Comparison of ENCODE assay signal across 21 cellular contexts in the genomic region with DNA sequence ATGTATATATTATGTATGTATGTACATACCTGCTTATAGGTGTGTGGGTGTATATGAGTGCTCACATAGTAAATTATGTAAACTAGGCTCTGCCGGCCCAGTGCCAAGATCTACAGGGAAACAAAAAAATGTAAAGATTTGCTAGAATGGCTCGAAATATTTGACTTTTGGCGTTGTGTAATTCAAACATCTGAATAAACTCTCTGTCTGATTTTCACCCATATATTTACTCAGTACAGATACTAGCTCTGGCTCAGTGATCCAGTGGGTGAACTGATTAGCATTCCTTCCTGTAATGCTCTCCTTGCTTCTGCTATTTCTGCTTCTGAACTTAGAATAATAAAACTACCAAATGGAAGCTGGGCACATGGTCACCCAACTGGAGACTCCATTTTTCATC.
A peak's percentile ranks its signal among the peaks of the same experiment; 100 is the strongest.
DNase-seq lines count a peak whose midpoint lies in the region; ATAC-seq, FAIRE-seq and TF ChIP-seq lines count a peak whose summit lies in the region.
"Had no signal": no experiment of that assay in that cellular context is flagged by ENCODE, and none has a peak within 500 bp of the region (broad histone marks: within the 10 kb centered on the region; RNA-seq: fewer than 3 reads in every experiment).

No MANE protein-coding gene starts in this region.

- H2BK15ac ChIP-seq in IMR-90 (ENCODE audit: low read depth, low read length) (no peak overlapping the region), mesendoderm (replicated peaks; ENCODE audit: low read depth) (no peak overlapping the region)

- CTCF ChIA-PET in IMR-90 (lab: Yijun Ruan, JAX), result interaction anchor here (0.6 kb wide), 1 partner anchor 172 kb away, joined by 3 read pairs; no protein-coding TSS in a partner anchor

- H2BK5ac ChIP-seq in IMR-90 (ENCODE audit: low read depth, low read length, poor library complexity, severe bottlenecking) (no peak overlapping the region), mesendoderm (ENCODE audit: low read length) (peak overlapping the region; percentile 75)

- dilution Hi-C loops in IMR-90 (cut with HindIII; ENCODE audit: low sequenced_read_pairs, unreplicated experiment), result no loop called here

- TF ChIP-seq CTCF in IMR-90 (conservative IDR thresholded peaks at IDR 0.05; ENCODE audit: low read depth, low read length) (no peak), colonic mucosa (IDR thresholded peaks at IDR 0.05) (no peak), pancreas (IDR thresholded peaks at IDR 0.05) (no peak)

- H3K27me3 ChIP-seq in IMR-90 (ENCODE audit: control insufficient read depth, insufficient read depth, low read length), result no peaks in the 10 kb centered on the region
- H3K27me3 ChIP-seq in colonic mucosa, result no peaks in the 10 kb centered on the region
- H3K27me3 ChIP-seq in mesendoderm (ENCODE audit: insufficient read depth, low read length, poor library complexity), result no peaks in the 10 kb centered on the region
- no peaks in the 10 kb centered on the region for H3K27me3 ChIP-seq in MG63
- H3K27me3 ChIP-seq in pancreas, result no peaks in the 10 kb centered on the region
- H3K27me3 ChIP-seq: BE2C had no signal

- H3K4me2 ChIP-seq in IMR-90 (ENCODE audit: low read depth, low read length) (no peak overlapping the region), mesendoderm (ENCODE audit: low read length) (no peak overlapping the region)
- H3K4me2 ChIP-seq: A549 had no signal

- no peak for FAIRE-seq in pancreas (lab: Jason Lieb, UNC)
- FAIRE-seq: A549, D721Med, G401.6, GM12891, H1 had no signal

- 80% methylated on average over 1 of the region's 3 CpGs; no CpG with 5 or more reads in 1 of the 2 experiments for WGBS in IMR-90 (ENCODE audit: extremely low coverage in 2 of 2, insufficient read length in 1 of 2), 2 experiments
- no CpG with 5 or more reads among the region's 3 CpGs for WGBS in mesendoderm (ENCODE audit: extremely low coverage, insufficient coverage, low lambda C conversion rate)
- WGBS in pancreas, 2 donors, result 33 to 37% methylated on average over 3 of the region's 3 CpGs

- BruUV-seq in IMR-90 (replicated peaks; lab: Mats Ljungman, UMichigan), result no TSS peak

- H3K9ac ChIP-seq in IMR-90 (ENCODE audit: low read depth, low read length) (no peak overlapping the region), colonic mucosa (ENCODE audit: low read depth in 2 of 2, low read length in 2 of 2) (no peak overlapping the region), mesendoderm (ENCODE audit: low read length) (no peak overlapping the region)

- peak; percentile 55 for ATAC-seq in IMR-90 (ENCODE audit: low read depth)
- ATAC-seq in pancreas, result no peak
- ATAC-seq: A549; CD8-positive, alpha-beta T cell had no signal

- no peak overlapping the region for H3K4ac ChIP-seq in IMR-90 (ENCODE audit: low read depth, low read length)
- no peak overlapping the region for H3K4ac ChIP-seq in mesendoderm (ENCODE audit: low read depth, low read length)

- DNase-seq in IMR-90 (peak; percentile 28), colonic mucosa (peak; percentile 11), mesendoderm (no peak), MG63 (no peak), pancreas (no peak), cerebellar cortex (ENCODE audit: low spot score) (no peak)
- DNase-seq: BE2C; CD8-positive, alpha-beta T cell; COR-L47; DMS153; DMS79 treated with DMSO at 0.1 percent for 48 hours; EL; HFFc6 had no signal

- H3K79me1 ChIP-seq in IMR-90 (ENCODE audit: low read depth in 1 of 2, low read length in 2 of 2), result no peaks in the 10 kb centered on the region
- no peaks in the 10 kb centered on the region for H3K79me1 ChIP-seq in mesendoderm (ENCODE audit: low read length)

- H4K8ac ChIP-seq in IMR-90 (ENCODE audit: low read depth in 2 of 2, low read length in 2 of 2) (no peak overlapping the region), mesendoderm (ENCODE audit: low read depth, low read length) (no peak overlapping the region)

- in situ Hi-C loops in IMR-90 (cut with MboI; ENCODE audit: low sequenced_read_pairs), result no loop called here

- H4K5ac ChIP-seq in IMR-90 (ENCODE audit: low read depth, low read length) (no peak overlapping the region), mesendoderm (ENCODE audit: low read length) (no peak overlapping the region)

- no peak overlapping the region for H3K14ac ChIP-seq in IMR-90 (replicated peaks; ENCODE audit: low read depth, low read length)

- no peak overlapping the region for H2AK9ac ChIP-seq in IMR-90 (replicated peaks; ENCODE audit: low read depth, low read length, poor library complexity)

- no peaks in the 10 kb centered on the region for H3K79me2 ChIP-seq in mesendoderm (ENCODE audit: control insufficient read depth, insufficient read depth, low read length)

- no peak overlapping the region for H3K23ac ChIP-seq in IMR-90 (ENCODE audit: low read depth, low read length)
- H3K23ac ChIP-seq in mesendoderm (ENCODE audit: low read length), result no peak overlapping the region

- H3K56ac ChIP-seq in IMR-90 (ENCODE audit: extremely low read depth, insufficient read depth, low read length) (no peak overlapping the region), mesendoderm (ENCODE audit: low read length) (peak overlapping the region; percentile 17)

- H3K9me1 ChIP-seq in IMR-90 (ENCODE audit: insufficient read depth, low read length), result no peaks in the 10 kb centered on the region; the same call in none of the 2 replicates

- no peak for TF ChIP-seq POLR2A in IMR-90 (IDR thresholded peaks at IDR 0.05; ENCODE audit: low read depth, low read length)

- no peaks in the 10 kb centered on the region for H4K20me1 ChIP-seq in IMR-90 (ENCODE audit: insufficient read depth, low read length)

- H3K4me3 ChIP-seq in IMR-90 (ENCODE audit: insufficient read depth, low read depth, low read length) (no peak overlapping the region), colonic mucosa (no peak overlapping the region), mesendoderm (ENCODE audit: low read length) (no peak overlapping the region), MG63 (no peak overlapping the region), pancreas (no peak overlapping the region)
- H3K4me3 ChIP-seq: A549, HAP-1 had no signal

- H3K27ac ChIP-seq in IMR-90 (ENCODE audit: insufficient read depth, low read length) (no peak overlapping the region), colonic mucosa (no peak overlapping the region), mesendoderm (ENCODE audit: low read depth, low read length) (peak overlapping the region; percentile 35), pancreas (no peak overlapping the region)
- H3K27ac ChIP-seq: A549, C4-2B, HL-60 had no signal

- H2AK5ac ChIP-seq in IMR-90 (ENCODE audit: low read depth, low read length) (no peak overlapping the region), mesendoderm (ENCODE audit: low read length) (no peak overlapping the region)

- H3K4me1 ChIP-seq in IMR-90 (ENCODE audit: control insufficient read depth, insufficient read depth, low read length) (peaks cover 12% of the 10 kb centered on the region), colonic mucosa (no peaks in the 10 kb centered on the region), mesendoderm (ENCODE audit: control insufficient read depth, low read depth, low read length) (peaks cover 15% of the 10 kb centered on the region), pancreas (no peaks in the 10 kb centered on the region)
- H3K4me1 ChIP-seq: A549, BE2C, HAP-1 had no signal

- H3K9me3 ChIP-seq in IMR-90 (ENCODE audit: control insufficient read depth, insufficient read depth, low read length) (no peaks in the 10 kb centered on the region), colonic mucosa (no peaks in the 10 kb centered on the region), MG63 (no peaks in the 10 kb centered on the region), pancreas (no peaks in the 10 kb centered on the region)
- H3K9me3 ChIP-seq: A549, BE2C, HAP-1 had no signal

- H2BK20ac ChIP-seq in IMR-90 (ENCODE audit: low read depth, low read length), result no peak overlapping the region

- no peak for TF ChIP-seq RAD21 in IMR-90 (IDR thresholded peaks at IDR 0.05; ENCODE audit: low read length)

- H2BK120ac ChIP-seq in IMR-90 (ENCODE audit: low read depth, low read length) (no peak overlapping the region), mesendoderm (ENCODE audit: low read depth, low read length) (no peak overlapping the region)

- no peak overlapping the region for H2AFZ ChIP-seq in IMR-90 (replicated peaks; ENCODE audit: low read length, poor library complexity)

- H3K36me3 ChIP-seq in IMR-90 (ENCODE audit: control insufficient read depth, insufficient read depth, low read length) (no peaks in the 10 kb centered on the region), colonic mucosa (no peaks in the 10 kb centered on the region), mesendoderm (ENCODE audit: control insufficient read depth, insufficient read depth, low read length) (no peaks in the 10 kb centered on the region), MG63 (no peaks in the 10 kb centered on the region), pancreas (no peaks in the 10 kb centered on the region)
- H3K36me3 ChIP-seq: BE2C, HAP-1 had no signal

- H3K18ac ChIP-seq in IMR-90 (ENCODE audit: low read depth, low read length) (no peak overlapping the region), mesendoderm (ENCODE audit: low read length) (peak overlapping the region; percentile 52)

- H4K91ac ChIP-seq in IMR-90 (ENCODE audit: insufficient read depth, low read depth, low read length), result no peak overlapping the region

- POLR2A ChIA-PET in IMR-90 (lab: Charles Lee; ENCODE audit: unreplicated experiment), result no interaction called here

- intact Hi-C loops in IMR-90 (cut with micrococcal nuclease) (no loop called here), colonic mucosa (cut with DNase I) (no loop called here), pancreas (cut with DNase I) (no loop called here)

TF ChIP-seq in IMR-90, 13 proteins besides CTCF, POLR2A, EP300 and RAD21 (continues in another document):
- TF ChIP-seq CHD1 (IDR thresholded peaks at IDR 0.05; ENCODE audit: low read depth, low read length), result no peak
- no peak for TF ChIP-seq BHLHE40 (IDR thresholded peaks at IDR 0.05; ENCODE audit: low read depth, low read length)
- TF ChIP-seq, protein P1, sequence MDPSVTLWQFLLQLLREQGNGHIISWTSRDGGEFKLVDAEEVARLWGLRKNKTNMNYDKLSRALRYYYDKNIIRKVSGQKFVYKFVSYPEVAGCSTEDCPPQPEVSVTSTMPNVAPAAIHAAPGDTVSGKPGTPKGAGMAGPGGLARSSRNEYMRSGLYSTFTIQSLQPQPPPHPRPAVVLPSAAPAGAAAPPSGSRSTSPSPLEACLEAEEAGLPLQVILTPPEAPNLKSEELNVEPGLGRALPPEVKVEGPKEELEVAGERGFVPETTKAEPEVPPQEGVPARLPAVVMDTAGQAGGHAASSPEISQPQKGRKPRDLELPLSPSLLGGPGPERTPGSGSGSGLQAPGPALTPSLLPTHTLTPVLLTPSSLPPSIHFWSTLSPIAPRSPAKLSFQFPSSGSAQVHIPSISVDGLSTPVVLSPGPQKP (IDR thresholded peaks at IDR 0.05; ENCODE audit: borderline replicate concordance, low read depth, low read length), result no peak
- TF ChIP-seq MAZ (IDR thresholded peaks at IDR 0.05; ENCODE audit: borderline replicate concordance, low read depth, low read length), result no peak

Comparison
In these comparisons a context has a peak if more than half of its experiments do, and no peak if none do; other contexts are left out.
1. DNase-seq: peak in IMR-90 (single experiment) and colonic mucosa (single experiment); none in mesendoderm (single experiment), MG63 (single experiment), pancreas (0 of 6) and cerebellar cortex (single experiment).